Comparison of ENCODE assay signal across 8 cellular contexts in the genomic region with DNA sequence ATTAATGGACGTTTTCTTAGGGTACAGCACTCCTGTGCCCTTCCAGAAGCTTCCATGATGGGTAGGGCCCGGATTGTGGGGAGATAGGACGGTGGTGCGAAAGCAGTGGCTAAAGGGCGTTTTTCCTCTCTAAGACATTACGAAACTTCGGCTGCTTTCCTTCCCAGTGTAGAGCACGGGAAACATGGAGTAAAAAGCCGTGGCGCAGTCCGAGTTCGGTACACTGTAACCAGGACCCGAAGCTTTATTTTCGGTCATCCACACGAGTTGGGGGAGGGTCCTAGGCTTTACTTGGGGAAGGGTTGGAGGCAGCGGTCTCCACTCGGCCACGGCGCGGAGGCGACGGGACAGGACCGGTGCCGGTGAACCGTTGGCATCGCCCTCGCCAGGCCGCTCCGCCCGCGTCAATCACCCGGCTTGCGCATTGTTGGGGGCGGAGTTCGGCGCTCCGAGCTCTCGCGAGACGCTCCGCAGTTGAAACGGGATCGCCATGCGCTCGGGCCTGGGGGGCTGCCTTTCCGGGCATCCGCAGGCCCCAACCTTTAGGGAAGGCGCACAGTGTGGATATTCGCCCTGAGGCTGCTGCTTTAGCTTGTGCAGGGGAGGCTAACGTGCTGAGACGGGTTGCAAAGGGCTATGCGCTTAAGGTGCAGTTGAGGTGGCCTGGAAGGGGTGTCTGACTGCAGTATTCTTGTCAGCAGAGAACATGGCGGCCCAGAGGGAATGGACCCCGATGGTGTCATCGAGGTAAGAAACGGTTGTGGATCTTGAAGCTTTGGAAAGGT. TPM values are rescaled to one million over a fixed set of nuclear protein-coding genes. Genes with fewer than 3 reads are reported as not detected.
A peak's percentile ranks its signal among the peaks of the same experiment; 100 is the strongest.
DNase-seq lines count a peak whose midpoint lies in the region; ATAC-seq and TF ChIP-seq lines count a peak whose summit lies in the region.

No MANE protein-coding gene starts in this region.

- peak overlapping the region; percentile 99 for H3K9ac ChIP-seq in smooth muscle cell (ENCODE audit: low read depth)

- peaks cover 17% of the 10 kb centered on the region for H3K36me3 ChIP-seq in smooth muscle cell (ENCODE audit: low read depth)

- H3K79me2 ChIP-seq in smooth muscle cell (ENCODE audit: low read depth) = peaks cover 40% of the 10 kb centered on the region

- peaks cover 8% of the 10 kb centered on the region; the same call in 1 of the 2 replicates for H3K27me3 Mint-ChIP-seq in WTC11 (ENCODE audit: low read depth)

- H3K27ac Mint-ChIP-seq in WTC11 = peak overlapping the region; percentile 100

- H3F3A ChIP-seq in smooth muscle cell (ENCODE audit: low read depth) = peaks cover 48% of the 10 kb centered on the region

- H2AFZ ChIP-seq in smooth muscle cell (ENCODE audit: low read depth) = no peak overlapping the region

- no peaks in the 10 kb centered on the region for H3K27me3 ChIP-seq in smooth muscle cell (ENCODE audit: low read depth)

- H3K4me3 Mint-ChIP-seq in WTC11 = peak overlapping the region; percentile 100

- H3K9me3 ChIP-seq in smooth muscle cell (replicated peaks; ENCODE audit: low read depth) = no peaks in the 10 kb centered on the region

- peak overlapping the region; percentile 99 for H3K27ac ChIP-seq in smooth muscle cell (ENCODE audit: low read depth)

- H3K4me1 Mint-ChIP-seq in WTC11 = peaks cover 40% of the 10 kb centered on the region

- peaks cover 56% of the 10 kb centered on the region for H3K36me3 Mint-ChIP-seq in WTC11

- CTCF ChIA-PET in WTC11 (lab: Charles Lee) = interaction anchor here (0.9 to 1.1 kb wide), 2 partner anchors 167 to 168 kb away, joined by 3 read pairs; no protein-coding TSS in a partner anchor

- H3K9me3 Mint-ChIP-seq in WTC11 = no peaks in the 10 kb centered on the region

- DNase-seq in NCI-H2029 treated with DMSO at 0.1 percent for 48 hours (lab: John Stamatoyannopoulos, UW) (peak; percentile 15), WTC11 (ENCODE audit: low spot score) (peak; percentile 77), cardiac fibroblast (ENCODE audit: low read depth in 2 of 2) (peak; percentile 76 to 85), inferior parietal cortex (ENCODE audit: extremely low spot score) (peak; percentile 78), smooth muscle cell (lab: John Stamatoyannopoulos, UW; ENCODE audit: unreplicated experiment) (peak; percentile 46), GM19240 (ENCODE audit: insufficient read length, low spot score) (no peak)

- peak overlapping the region; percentile 69 to 93 for H3K4me3 ChIP-seq in cardiac fibroblast (replicated peaks in 1 of 2; ENCODE audit: low read depth in 2 of 2, low read length in 2 of 2)
- H3K4me3 ChIP-seq in smooth muscle cell = peak overlapping the region; percentile 79

- POLR2A ChIA-PET in WTC11 (lab: Charles Lee) = interaction anchor here (0.6 to 2.9 kb wide), 14 partner anchors 11 to 326 kb away, joined by 3 to 22 read pairs (median 4); a partner anchor contains a TSS

- peaks cover 53% of the 10 kb centered on the region for H4K20me1 ChIP-seq in smooth muscle cell (ENCODE audit: low read depth)

- peak overlapping the region; percentile 91 for H3K4me2 ChIP-seq in smooth muscle cell

- no peak for TF ChIP-seq CTCF in WTC11 (IDR thresholded peaks at IDR 0.05)
- no peak for TF ChIP-seq CTCF in cardiac fibroblast (IDR thresholded peaks at IDR 0.05; ENCODE audit: low read depth, low read length)
- no peak for TF ChIP-seq CTCF in smooth muscle cell (IDR thresholded peaks at IDR 0.05; ENCODE audit: borderline replicate concordance, insufficient read depth, poor library complexity, severe bottlenecking)

- H3K4me1 ChIP-seq in smooth muscle cell (ENCODE audit: low read depth) = peaks cover 37% of the 10 kb centered on the region

- WGBS in smooth muscle cell (ENCODE audit: low lambda C conversion rate) = under 1% methylated on average over 56 of the region's 56 CpGs

- ATAC-seq in GM18517 (IDR thresholded peaks at IDR 0.05; ENCODE audit: unreplicated experiment) (peak; percentile 35), HG02852 (IDR thresholded peaks at IDR 0.05; ENCODE audit: unreplicated experiment) (peak; percentile 61), WTC11 (peak; percentile 33)

TF ChIP-seq in WTC11, 78 proteins besides CTCF, POLR2A, EP300 and RAD21 (continues in another document):
- TF ChIP-seq ZNF219 (CRISPR knock-in tag; IDR thresholded peaks at IDR 0.05; ENCODE audit: borderline replicate concordance) (no peak), CBFB (CRISPR knock-in tag; IDR thresholded peaks at IDR 0.05; ENCODE audit: low read depth) (no peak), IRF2 (CRISPR knock-in tag; IDR thresholded peaks at IDR 0.05; ENCODE audit: borderline replicate concordance, low read depth) (no peak), TEAD4 (CRISPR knock-in tag; IDR thresholded peaks at IDR 0.05) (no peak), ZNF121 (CRISPR knock-in tag; IDR thresholded peaks at IDR 0.05) (no peak), ZNF671 (CRISPR knock-in tag; IDR thresholded peaks at IDR 0.05) (no peak; the same call in 1 of the 2 replicates), GRHL2 (CRISPR knock-in tag; IDR thresholded peaks at IDR 0.05; ENCODE audit: insufficient replicate concordance, severe bottlenecking) (no peak), ZNF138 (CRISPR knock-in tag; conservative IDR thresholded peaks at IDR 0.05) (peak; percentile 45; the same call in 1 of the 2 replicates), SP1 (CRISPR knock-in tag; conservative IDR thresholded peaks at IDR 0.05) (0 out of 2 replicates have a peak, but pooled peaks have one; percentile 8), ZNF416 (CRISPR knock-in tag; IDR thresholded peaks at IDR 0.05) (peak; percentile 88; the same call in 1 of the 2 replicates)
- TF ChIP-seq, protein P1, sequence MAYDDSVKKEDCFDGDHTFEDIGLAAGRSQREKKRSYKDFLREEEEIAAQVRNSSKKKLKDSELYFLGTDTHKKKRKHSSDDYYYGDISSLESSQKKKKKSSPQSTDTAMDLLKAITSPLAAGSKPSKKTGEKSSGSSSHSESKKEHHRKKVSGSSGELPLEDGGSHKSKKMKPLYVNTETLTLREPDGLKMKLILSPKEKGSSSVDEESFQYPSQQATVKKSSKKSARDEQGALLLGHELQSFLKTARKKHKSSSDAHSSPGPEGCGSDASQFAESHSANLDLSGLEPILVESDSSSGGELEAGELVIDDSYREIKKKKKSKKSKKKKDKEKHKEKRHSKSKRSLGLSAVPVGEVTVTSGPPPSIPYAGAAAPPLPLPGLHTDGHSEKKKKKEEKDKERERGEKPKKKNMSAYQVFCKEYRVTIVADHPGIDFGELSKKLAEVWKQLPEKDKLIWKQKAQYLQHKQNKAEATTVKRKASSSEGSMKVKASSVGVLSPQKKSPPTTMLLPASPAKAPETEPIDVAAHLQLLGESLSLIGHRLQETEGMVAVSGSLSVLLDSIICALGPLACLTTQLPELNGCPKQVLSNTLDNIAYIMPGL (CRISPR knock-in tag; IDR thresholded peaks at IDR 0.05) = peak; percentile 37; the same call in 1 of the 2 replicates
- TF ChIP-seq, protein P2, sequence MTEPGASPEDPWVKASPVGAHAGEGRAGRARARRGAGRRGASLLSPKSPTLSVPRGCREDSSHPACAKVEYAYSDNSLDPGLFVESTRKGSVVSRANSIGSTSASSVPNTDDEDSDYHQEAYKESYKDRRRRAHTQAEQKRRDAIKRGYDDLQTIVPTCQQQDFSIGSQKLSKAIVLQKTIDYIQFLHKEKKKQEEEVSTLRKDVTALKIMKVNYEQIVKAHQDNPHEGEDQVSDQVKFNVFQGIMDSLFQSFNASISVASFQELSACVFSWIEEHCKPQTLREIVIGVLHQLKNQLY (CRISPR knock-in tag; IDR thresholded peaks at IDR 0.05) = no peak
- TF ChIP-seq, protein P3, sequence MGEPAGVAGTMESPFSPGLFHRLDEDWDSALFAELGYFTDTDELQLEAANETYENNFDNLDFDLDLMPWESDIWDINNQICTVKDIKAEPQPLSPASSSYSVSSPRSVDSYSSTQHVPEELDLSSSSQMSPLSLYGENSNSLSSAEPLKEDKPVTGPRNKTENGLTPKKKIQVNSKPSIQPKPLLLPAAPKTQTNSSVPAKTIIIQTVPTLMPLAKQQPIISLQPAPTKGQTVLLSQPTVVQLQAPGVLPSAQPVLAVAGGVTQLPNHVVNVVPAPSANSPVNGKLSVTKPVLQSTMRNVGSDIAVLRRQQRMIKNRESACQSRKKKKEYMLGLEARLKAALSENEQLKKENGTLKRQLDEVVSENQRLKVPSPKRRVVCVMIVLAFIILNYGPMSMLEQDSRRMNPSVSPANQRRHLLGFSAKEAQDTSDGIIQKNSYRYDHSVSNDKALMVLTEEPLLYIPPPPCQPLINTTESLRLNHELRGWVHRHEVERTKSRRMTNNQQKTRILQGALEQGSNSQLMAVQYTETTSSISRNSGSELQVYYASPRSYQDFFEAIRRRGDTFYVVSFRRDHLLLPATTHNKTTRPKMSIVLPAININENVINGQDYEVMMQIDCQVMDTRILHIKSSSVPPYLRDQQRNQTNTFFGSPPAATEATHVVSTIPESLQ (CRISPR knock-in tag; IDR thresholded peaks at IDR 0.05) = no peak
- TF ChIP-seq, protein P4, sequence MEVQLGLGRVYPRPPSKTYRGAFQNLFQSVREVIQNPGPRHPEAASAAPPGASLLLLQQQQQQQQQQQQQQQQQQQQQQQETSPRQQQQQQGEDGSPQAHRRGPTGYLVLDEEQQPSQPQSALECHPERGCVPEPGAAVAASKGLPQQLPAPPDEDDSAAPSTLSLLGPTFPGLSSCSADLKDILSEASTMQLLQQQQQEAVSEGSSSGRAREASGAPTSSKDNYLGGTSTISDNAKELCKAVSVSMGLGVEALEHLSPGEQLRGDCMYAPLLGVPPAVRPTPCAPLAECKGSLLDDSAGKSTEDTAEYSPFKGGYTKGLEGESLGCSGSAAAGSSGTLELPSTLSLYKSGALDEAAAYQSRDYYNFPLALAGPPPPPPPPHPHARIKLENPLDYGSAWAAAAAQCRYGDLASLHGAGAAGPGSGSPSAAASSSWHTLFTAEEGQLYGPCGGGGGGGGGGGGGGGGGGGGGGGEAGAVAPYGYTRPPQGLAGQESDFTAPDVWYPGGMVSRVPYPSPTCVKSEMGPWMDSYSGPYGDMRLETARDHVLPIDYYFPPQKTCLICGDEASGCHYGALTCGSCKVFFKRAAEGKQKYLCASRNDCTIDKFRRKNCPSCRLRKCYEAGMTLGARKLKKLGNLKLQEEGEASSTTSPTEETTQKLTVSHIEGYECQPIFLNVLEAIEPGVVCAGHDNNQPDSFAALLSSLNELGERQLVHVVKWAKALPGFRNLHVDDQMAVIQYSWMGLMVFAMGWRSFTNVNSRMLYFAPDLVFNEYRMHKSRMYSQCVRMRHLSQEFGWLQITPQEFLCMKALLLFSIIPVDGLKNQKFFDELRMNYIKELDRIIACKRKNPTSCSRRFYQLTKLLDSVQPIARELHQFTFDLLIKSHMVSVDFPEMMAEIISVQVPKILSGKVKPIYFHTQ (CRISPR knock-in tag; IDR thresholded peaks at IDR 0.05) = peak; percentile 81

RNA-seq across cellular contexts. Expression of a gene that starts 0.5 kb away (rescaled TPM):
- total RNA-seq in WTC11 (2021) (571 to 574 TPM (median 572 TPM) in 3 replicates), smooth muscle cell (438 and 486 TPM in 2 replicates)
- polyA plus RNA-seq in smooth muscle cell = 94.8 and 130 TPM in 2 replicates

RNA-seq across cellular contexts. Expression of a gene that starts 22.4 kb away (rescaled TPM):
- 89.2 to 104 TPM (median 91.8 TPM) in 3 replicates for total RNA-seq in WTC11 (2021)
- total RNA-seq in smooth muscle cell = 36.4 and 45.5 TPM in 2 replicates
- 24.8 and 27.8 TPM in 2 replicates for polyA plus RNA-seq in smooth muscle cell

RNA-seq across cellular contexts. Expression of a gene that starts 58.6 kb away (rescaled TPM):
- not detected in 3 replicates for total RNA-seq in WTC11 (2021)
- total RNA-seq in smooth muscle cell = not detected in 2 replicates
- polyA plus RNA-seq in smooth muscle cell = not detected in 2 replicates
